ENCODE assay signal across 8 cellular contexts in genomic region chr11:77589521-77590193, GRCh38. TPM values are rescaled to one million over a fixed set of nuclear protein-coding genes. Genes with fewer than 3 reads are reported as not detected.
A peak's percentile ranks its signal among the peaks of the same experiment; 100 is the strongest.
DNase-seq lines count a peak whose midpoint lies in the region; ATAC-seq, FAIRE-seq and TF ChIP-seq lines count a peak whose summit lies in the region.

Gene AQP11, plus strand, starts transcription at chr11:77589953. Its CDS starts 40 bp downstream, at chr11:77589993.

- H3K79me2 ChIP-seq in OCI-LY7 (ENCODE audit: insufficient read depth, low read depth, low read length) (no peaks in the 10 kb centered on the region), fibroblast of lung (ENCODE audit: control insufficient read depth, insufficient read depth, low read length) (no peaks in the 10 kb centered on the region)

- H3K9ac ChIP-seq in fibroblast of lung (ENCODE audit: insufficient read depth, low read length): peak within 1 kb of the TSS; percentile 60

- H3K4me1 ChIP-seq in OCI-LY7 (ENCODE audit: insufficient read depth, low read length, poor library complexity, severe bottlenecking): no peaks in the 10 kb centered on the region
- peaks cover 4% of the 10 kb centered on the region for H3K4me1 ChIP-seq in fibroblast of lung (ENCODE audit: control insufficient read depth, extremely low read depth, insufficient read depth, low read length)

- ATAC-seq in GM21447 (IDR thresholded peaks at IDR 0.05; ENCODE audit: unreplicated experiment): peak; percentile 77
- ATAC-seq in naive B cell (ENCODE audit: low read depth in 2 of 2): peak; percentile 83 to 84
- peak; percentile 88 to 89 for ATAC-seq in stimulated activated naive B cell treated with anti-CD40 and anti-IgM and Interleukin-4, amounts not matched to agents 10 μg/mL and 1 μg/mL and 100 μg/mL, for 72 hours (replicated peaks)

- peaks cover 0 to 20% (median 13%) of the 10 kb centered on the region in 3 donors for H3K27me3 Mint-ChIP-seq in naive B cell
- H3K27me3 Mint-ChIP-seq in stimulated activated naive B cell treated with anti-CD40 and anti-IgM and Interleukin-4, amounts not matched to agents 10 μg/mL and 1 μg/mL and 100 μg/mL, for 72 hours: peaks cover 16 to 23% of the 10 kb centered on the region in 2 donors

- H3K9me3 ChIP-seq in OCI-LY7 (ENCODE audit: low read length) (no peaks in the 10 kb centered on the region; the same call in 1 of the 2 replicates), fibroblast of lung (ENCODE audit: control insufficient read depth, insufficient read depth, low read depth, low read length) (no peaks in the 10 kb centered on the region)

- BruUV-seq in OCI-LY7 (replicated peaks; lab: Mats Ljungman, UMichigan): no TSS peak

- H3K4me2 ChIP-seq in OCI-LY7 (ENCODE audit: low read length): peak within 1 kb of the TSS; percentile 47; the same call in 1 of the 2 replicates
- peak within 1 kb of the TSS; percentile 100 for H3K4me2 ChIP-seq in fibroblast of lung (ENCODE audit: extremely low read depth, insufficient read depth, low read length)

- TF ChIP-seq CTCF in D721Med (IDR thresholded peaks at IDR 0.05; ENCODE audit: insufficient read depth, missing control alignments) (no peak), OCI-LY7 (conservative IDR thresholded peaks at IDR 0.05; ENCODE audit: low read length) (no peak), fibroblast of lung (conservative IDR thresholded peaks at IDR 0.05 in 1 of 2, IDR thresholded peaks at IDR 0.05 in 1 of 2; ENCODE audit: low read depth in 1 of 2, low read length in 2 of 2) (no peak)

- intact Hi-C loops in OCI-LY7 (cut with micrococcal nuclease; ENCODE audit: unreplicated experiment): no loop called here

- no peaks in the 10 kb centered on the region for H3K27me3 ChIP-seq in fibroblast of lung (ENCODE audit: control insufficient read depth, insufficient read depth, low read length)

- H3K4me1 Mint-ChIP-seq in naive B cell: peaks cover 13 to 22% (median 18%) of the 10 kb centered on the region in 3 donors
- H3K4me1 Mint-ChIP-seq in stimulated activated naive B cell treated with anti-CD40 and anti-IgM and Interleukin-4, amounts not matched to agents 10 μg/mL and 1 μg/mL and 100 μg/mL, for 72 hours: peaks cover 13 to 20% of the 10 kb centered on the region in 2 donors

- no peak within 1 kb of the TSS for H3K4me3 ChIP-seq in OCI-LY7 (ENCODE audit: low read depth, low read length, poor library complexity, severe bottlenecking)
- peak within 1 kb of the TSS; percentile 40 to 81 (median 78) for H3K4me3 ChIP-seq in fibroblast of lung (replicated peaks in 1 of 4; ENCODE audit: control extremely low read depth in 1 of 4, insufficient read depth in 1 of 4, low read depth in 3 of 4, low read length in 4 of 4)

- H3K36me3 Mint-ChIP-seq in naive B cell: no peaks in the 10 kb centered on the region
- H3K36me3 Mint-ChIP-seq in stimulated activated naive B cell treated with anti-CD40 and anti-IgM and Interleukin-4, amounts not matched to agents 10 μg/mL and 1 μg/mL and 100 μg/mL, for 72 hours: peaks cover 0 to 3% of the 10 kb centered on the region in 2 donors

- no peaks in the 10 kb centered on the region for H3K9me3 Mint-ChIP-seq in naive B cell
- no peaks in the 10 kb centered on the region for H3K9me3 Mint-ChIP-seq in stimulated activated naive B cell treated with anti-CD40 and anti-IgM and Interleukin-4, amounts not matched to agents 10 μg/mL and 1 μg/mL and 100 μg/mL, for 72 hours

- DNase-seq in D721Med (ENCODE audit: insufficient read length, low spot score) (peak; percentile 49), HUDEP-2 (lab: John Stamatoyannopoulos, UW; ENCODE audit: unreplicated experiment in 76 of 76) (peak in 72 of 76 experiments; percentile 19 to 84 (median 68)), OCI-LY7 (ENCODE audit: low spot score) (no peak), activated T-helper 1 cell treated with Interleukin-2 at 50 U/mL for 16 hours (ENCODE audit: low read depth) (peak; percentile 13), fibroblast of lung (ENCODE audit: low read depth in 2 of 2) (peak; percentile 84 to 89), naive B cell (peak; percentile 57)
- DNase-seq in stimulated activated naive B cell treated with anti-CD40 and anti-IgM and Interleukin-4, amounts not matched to agents 10 μg/mL and 1 μg/mL and 100 μg/mL, for 72 hours: peak; percentile 78

- no peak for FAIRE-seq in D721Med (lab: Jason Lieb, UNC)

- peak within 1 kb of the TSS in 4 of 6 donors; percentile 13 to 88 (median 86) for H3K27ac Mint-ChIP-seq in naive B cell
- peak within 1 kb of the TSS; percentile 75 for H3K27ac Mint-ChIP-seq in stimulated activated naive B cell treated with anti-CD40 and anti-IgM and Interleukin-4, amounts not matched to agents 10 μg/mL and 1 μg/mL and 100 μg/mL, for 72 hours

- H3K36me3 ChIP-seq in OCI-LY7 (ENCODE audit: insufficient read depth, low read length): no peaks in the 10 kb centered on the region
- H3K36me3 ChIP-seq in fibroblast of lung (ENCODE audit: control insufficient read depth, insufficient read depth, low read length): no peaks in the 10 kb centered on the region

- no peaks in the 10 kb centered on the region for H3K9me2 ChIP-seq in OCI-LY7 (ENCODE audit: insufficient read depth, low read length)

- CTCF ChIA-PET in OCI-LY7 (lab: Charles Lee; ENCODE audit: unreplicated experiment): no interaction called here

- H2AFZ ChIP-seq in OCI-LY7 (ENCODE audit: low read length) (no peak within 1 kb of the TSS), fibroblast of lung (ENCODE audit: low read length) (peak within 1 kb of the TSS; percentile 87)

- peak within 1 kb of the TSS; percentile 83 to 95 (median 92) for H3K4me3 Mint-ChIP-seq in naive B cell
- peak within 1 kb of the TSS; percentile 93 to 97 for H3K4me3 Mint-ChIP-seq in stimulated activated naive B cell treated with anti-CD40 and anti-IgM and Interleukin-4, amounts not matched to agents 10 μg/mL and 1 μg/mL and 100 μg/mL, for 72 hours

- H3K27ac ChIP-seq in OCI-LY7 (ENCODE audit: low read depth, low read length, poor library complexity, severe bottlenecking) (no peak within 1 kb of the TSS), fibroblast of lung (ENCODE audit: insufficient read depth, low read length) (peak within 1 kb of the TSS; percentile 31)

- POLR2A ChIA-PET in OCI-LY7 (lab: Charles Lee): no interaction called here

- H4K20me1 ChIP-seq in OCI-LY7 (ENCODE audit: insufficient read depth, low read length) (no peaks in the 10 kb centered on the region), fibroblast of lung (ENCODE audit: control insufficient read depth, extremely low read depth, insufficient read depth, low read length) (no peaks in the 10 kb centered on the region)

RNA-seq across cellular contexts. Expression of gene AQP11, which starts in this region (rescaled TPM):
- total RNA-seq in OCI-LY7 (2014; rRNA removed; shearing (Covaris generic)): not detected in 2 replicates
- total RNA-seq in OCI-LY7 (2022): not detected in 2 replicates
- total RNA-seq in fibroblast of lung: 7.4 and 11.2 TPM in 2 replicates
- polyA plus RNA-seq in fibroblast of lung: 1.3 and 1.6 TPM in 2 replicates
- 1.4 and 2.3 TPM in 2 replicates for polyA plus RNA-seq in fibroblast of lung (2012)
- polyA minus RNA-seq in fibroblast of lung (ENCODE audit: low replicate concordance): 2.6 and 2.7 TPM in 2 replicates
- polyA plus RNA-seq in naive B cell (ENCODE audit: low read depth in 6 of 6): 1 to 10 TPM in 2 of 6 donors, under 1 TPM in 4; 0.36 to 2.0 (median 0.73) TPM
